In the genomic region with DNA sequence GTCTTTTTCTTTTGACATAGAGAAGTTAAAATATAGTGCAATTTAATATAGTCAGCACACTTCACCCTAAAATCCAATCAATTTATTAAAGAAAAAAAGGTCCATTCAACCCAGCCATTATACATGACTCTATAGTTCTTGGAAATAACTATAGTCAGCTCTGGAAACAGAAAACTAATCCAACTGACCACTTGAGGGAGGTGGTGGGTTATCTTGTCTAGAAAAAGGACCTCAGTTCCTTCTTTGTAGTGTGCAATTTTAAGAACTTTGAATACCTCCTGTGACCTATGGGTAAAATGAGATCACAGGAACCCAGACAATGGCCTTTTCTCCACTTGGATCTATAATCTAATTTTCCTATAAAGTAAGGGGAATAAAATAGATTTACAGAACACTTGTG, we compare ENCODE assay signal across 9 cellular contexts.
DNase-seq lines count a peak whose midpoint lies in the region; FAIRE-seq and TF ChIP-seq lines count a peak whose summit lies in the region.
"Had no signal": no experiment of that assay in that cellular context is flagged by ENCODE, and none has a peak within 500 bp of the region (broad histone marks: within the 10 kb centered on the region; RNA-seq: fewer than 3 reads in every experiment).

No MANE protein-coding gene starts in this region.

- no peak for FAIRE-seq in HTR-8/SVneo (lab: Jason Lieb, UNC)

- H3K4me2 ChIP-seq in mesendoderm (ENCODE audit: low read length): no peak overlapping the region

- H3K36me3 ChIP-seq in mesendoderm (ENCODE audit: control insufficient read depth, insufficient read depth, low read length): no peaks in the 10 kb centered on the region

- no peak overlapping the region for H3K4me3 ChIP-seq in mesendoderm (ENCODE audit: low read length)

- no peak overlapping the region for H4K5ac ChIP-seq in mesendoderm (ENCODE audit: low read length)

- no peak overlapping the region for H3K18ac ChIP-seq in mesendoderm (ENCODE audit: low read length)

- no peak overlapping the region for H2BK120ac ChIP-seq in mesendoderm (ENCODE audit: low read depth, low read length)

- no peak for DNase-seq in GM13977 (ENCODE audit: low spot score)
- DNase-seq in KBM-7: peak; percentile 29
- DNase-seq in amniotic epithelial cell (ENCODE audit: low read depth): peak; percentile 45
- DNase-seq in mesendoderm: peak; percentile 31
- DNase-seq in stimulated activated CD4-positive, alpha-beta T cell treated with anti-CD3 and anti-CD28 coated beads, Interleukin-2, amount 100 ng/mL, for 24 hours: no peak
- no peak for DNase-seq in activated CD4-positive, alpha-beta T cell treated with anti-CD3 and anti-CD28 coated beads for 48 hours
- DNase-seq in HTR-8/SVneo (ENCODE audit: insufficient read length, low spot score): no peak
- DNase-seq: activated CD4-positive, alpha-beta T cell treated with anti-CD3 and anti-CD28 coated beads for 1 hour; naive B cell had no signal

- no peak overlapping the region for H2AK5ac ChIP-seq in mesendoderm (ENCODE audit: low read length)

- no peaks in the 10 kb centered on the region for H3K27me3 ChIP-seq in mesendoderm (ENCODE audit: insufficient read depth, low read length, poor library complexity)

- H4K8ac ChIP-seq in mesendoderm (ENCODE audit: low read depth, low read length): no peak overlapping the region

- no peak overlapping the region for H2BK15ac ChIP-seq in mesendoderm (replicated peaks; ENCODE audit: low read depth)

- H3K4ac ChIP-seq in mesendoderm (ENCODE audit: low read depth, low read length): no peak overlapping the region

- no peak overlapping the region for H3K56ac ChIP-seq in mesendoderm (ENCODE audit: low read length)

- no peak overlapping the region for H2BK5ac ChIP-seq in mesendoderm (ENCODE audit: low read length)

- no peak overlapping the region for H3K23ac ChIP-seq in mesendoderm (ENCODE audit: low read length)

- H3K9ac ChIP-seq in mesendoderm (ENCODE audit: low read length): no peak overlapping the region

- in situ Hi-C loops in GM13977 (cut with MboI; ENCODE audit: low pct_unique_long_range_greater_than_20kb, low sequenced_read_pairs, unreplicated experiment): loop anchor here (25.0 kb wide), 1 partner anchor 486 kb away; no protein-coding TSS in a partner anchor
- in situ Hi-C loops in KBM-7 (cut with MboI; ENCODE audit: low pct_unique_long_range_greater_than_20kb, low sequenced_read_pairs): no loop called here

- peak; percentile 48 for TF ChIP-seq CTCF in GM13977 (IDR thresholded peaks at IDR 0.05; ENCODE audit: extremely low read depth, insufficient read depth, missing control alignments)

- H3K27ac ChIP-seq in mesendoderm (ENCODE audit: low read depth, low read length): no peak overlapping the region

- no peaks in the 10 kb centered on the region for H3K79me1 ChIP-seq in mesendoderm (ENCODE audit: low read length)

- no peaks in the 10 kb centered on the region for H3K4me1 ChIP-seq in mesendoderm (ENCODE audit: control insufficient read depth, low read depth, low read length)

- H3K79me2 ChIP-seq in mesendoderm (ENCODE audit: control insufficient read depth, insufficient read depth, low read length): no peaks in the 10 kb centered on the region

Comparison
In these comparisons a context has a peak if more than half of its experiments do, and no peak if none do; other contexts are left out.
1. DNase-seq: peak in KBM-7 (single experiment), amniotic epithelial cell (single experiment) and mesendoderm (single experiment); none in GM13977 (single experiment), stimulated activated CD4-positive, alpha-beta T cell treated with anti-CD3 and anti-CD28 coated beads, Interleukin-2, amount 100 ng/mL, for 24 hours (0 of 2), activated CD4-positive, alpha-beta T cell treated with anti-CD3 and anti-CD28 coated beads for 48 hours (single experiment) and HTR-8/SVneo (single experiment).